In the genomic region with DNA sequence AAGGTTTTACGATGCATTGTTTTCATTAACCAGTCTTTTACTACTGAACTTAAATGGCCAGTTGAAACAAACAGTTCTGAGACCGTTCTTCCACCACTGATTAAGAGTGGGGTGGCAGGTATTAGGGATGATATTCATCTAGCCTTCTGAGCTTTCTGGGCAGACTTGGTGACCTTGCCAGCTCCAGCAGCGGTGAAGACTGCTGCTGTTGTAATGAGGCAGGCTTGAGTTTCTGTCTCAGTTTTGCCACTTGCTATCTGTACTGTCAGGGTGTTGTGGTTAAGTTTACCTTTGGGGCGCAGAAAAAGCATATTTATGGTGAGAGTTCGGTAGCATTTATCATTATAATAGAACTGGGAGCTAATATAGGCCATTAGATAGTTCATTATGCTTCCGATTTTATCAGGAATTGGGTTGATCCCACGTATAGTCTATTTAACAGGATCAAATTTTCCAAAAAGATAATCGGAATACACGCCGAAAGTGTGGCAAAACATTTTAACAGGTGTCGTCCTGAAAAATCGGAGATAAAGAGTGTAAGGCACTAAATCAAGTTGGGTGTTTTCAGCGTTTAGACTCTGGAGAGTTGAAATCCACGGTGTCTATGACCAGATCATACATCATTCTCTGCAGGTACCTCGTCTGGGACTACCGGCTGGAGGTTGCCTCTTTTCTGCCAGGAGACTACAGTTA, we compare ENCODE assay signal across 8 cellular contexts. TPM values are rescaled to one million over a fixed set of nuclear protein-coding genes. Genes with fewer than 3 reads are reported as not detected.
DNase-seq lines count a peak whose midpoint lies in the region; ATAC-seq and TF ChIP-seq lines count a peak whose summit lies in the region.

No MANE protein-coding gene starts in this region.

- TF ChIP-seq POLR2A in breast epithelium (IDR thresholded peaks at IDR 0.05), result no peak

- H3K9me3 ChIP-seq in breast epithelium, result no peaks in the 10 kb centered on the region

- no peaks in the 10 kb centered on the region for H3K27me3 ChIP-seq in breast epithelium

- ATAC-seq in left colon (peak; percentile 56), HG02798 (IDR thresholded peaks at IDR 0.05; ENCODE audit: poor library complexity, unreplicated experiment) (no peak), GM21447 (IDR thresholded peaks at IDR 0.05; ENCODE audit: unreplicated experiment) (no peak)

- H3K4me1 ChIP-seq in breast epithelium, result peaks cover 2 to 4% of the 10 kb centered on the region in 2 donors

- DNase-seq in activated gamma-delta T cell treated with Interleukin-2 at 50 U/mL for 16 hours, result peak; percentile 14
- no peak for DNase-seq in activated gamma-delta T cell (lab: John Stamatoyannopoulos, UW)
- DNase-seq in OCI-M1 (lab: John Stamatoyannopoulos, UW), result peak; percentile 71
- DNase-seq in breast epithelium (ENCODE audit: low spot score in 2 of 2), result no peak
- peak in 1 of 2 donors; percentile 19 for DNase-seq in left colon
- peak; percentile 53 for DNase-seq in stimulated activated CD8-positive, alpha-beta memory T cell treated with anti-CD3 and anti-CD28 coated beads, Interleukin-4, amount 100 ng/mL, for 48 hours

- intact Hi-C loops in breast epithelium (cut with DNase I; ENCODE audit: low total_unique reads), result no loop called here
- intact Hi-C loops in left colon (cut with DNase I, micrococcal nuclease), result no loop called here

- H3K27ac ChIP-seq in breast epithelium, result peak overlapping the region; percentile 86 to 98

- H3K4me3 ChIP-seq in breast epithelium, result peak overlapping the region; percentile 68 to 96 (median 92)

- no peak for TF ChIP-seq CTCF in breast epithelium (IDR thresholded peaks at IDR 0.05)

- H3K36me3 ChIP-seq in breast epithelium, result no peaks in the 10 kb centered on the region

RNA-seq across cellular contexts. Expression of a gene that starts 0.7 kb away (rescaled TPM):
- total RNA-seq in breast epithelium (10 to 100 TPM; 29.5 to 47.0 (median 32.3) TPM), left colon (10 to 100 TPM; 41.1 to 43.8 TPM)

RNA-seq across cellular contexts. Expression of a gene that starts 15.2 kb away (rescaled TPM):
- 10 to 100 TPM in 2 of 3 donors, 1 to 10 TPM in 1; 6.6 to 46.2 (median 17.7) TPM for total RNA-seq in breast epithelium
- total RNA-seq in left colon, result 1 to 10 TPM; 2.1 to 7.4 TPM

RNA-seq across cellular contexts. Expression of a gene that starts 42.0 kb away (rescaled TPM):
- total RNA-seq in breast epithelium, result 1 to 10 TPM; 2.5 to 3.9 (median 3.4) TPM
- total RNA-seq in left colon, result 1 to 10 TPM in 1 of 2 donors, under 1 TPM in 1; 0.70 to 1.3 TPM

RNA-seq across cellular contexts. Expression of a gene that starts 48.9 kb away (rescaled TPM):
- total RNA-seq in breast epithelium (10 to 100 TPM; 11.1 to 14.2 (median 13.4) TPM), left colon (10 to 100 TPM; 10.7 to 13.3 TPM)

Comparison
In these comparisons a context has a peak if more than half of its experiments do, and no peak if none do; other contexts are left out.
1. DNase-seq: peak in activated gamma-delta T cell treated with Interleukin-2 at 50 U/mL for 16 hours (single experiment), OCI-M1 (single experiment) and stimulated activated CD8-positive, alpha-beta memory T cell treated with anti-CD3 and anti-CD28 coated beads, Interleukin-4, amount 100 ng/mL, for 48 hours (single experiment); none in activated gamma-delta T cell (single experiment) and breast epithelium (0 of 2).